14 cellular contexts compared by ENCODE assay signal in the genomic region with DNA sequence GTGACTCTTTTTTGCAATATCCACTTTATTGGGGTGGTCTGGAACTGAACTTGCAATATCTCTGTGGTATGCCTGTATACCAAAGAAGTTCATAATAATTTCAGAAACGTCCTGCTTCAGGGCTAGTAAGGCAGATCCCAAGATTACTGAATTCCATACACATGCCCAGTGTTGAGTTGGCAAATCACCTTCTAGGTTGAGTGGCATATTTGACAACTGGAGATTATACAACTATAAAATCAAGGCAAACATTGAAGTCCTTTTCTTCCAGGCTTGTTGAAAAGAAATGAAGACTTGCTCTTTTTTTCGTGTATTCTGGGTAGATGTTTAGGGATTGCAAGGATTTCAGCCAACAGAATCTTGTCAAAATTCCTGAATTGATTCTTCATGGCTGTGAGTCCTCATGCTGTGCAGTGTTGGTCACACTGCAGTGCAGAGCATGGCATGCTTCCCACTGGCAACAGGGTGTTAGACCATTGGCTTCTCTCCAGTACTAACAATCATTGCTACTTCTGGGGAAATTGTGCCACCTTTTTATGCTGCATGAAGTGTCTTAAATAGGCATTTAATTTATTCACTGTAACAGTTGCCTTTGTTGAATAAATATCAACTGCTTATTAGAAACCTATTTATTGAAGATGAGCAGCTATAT.
DNase-seq lines count a peak whose midpoint lies in the region; ATAC-seq and TF ChIP-seq lines count a peak whose summit lies in the region.
"Had no signal": no experiment of that assay in that cellular context is flagged by ENCODE, and none has a peak within 500 bp of the region (broad histone marks: within the 10 kb centered on the region; RNA-seq: fewer than 3 reads in every experiment).

No MANE protein-coding gene starts in this region.

- no peaks in the 10 kb centered on the region for H3K4me1 Mint-ChIP-seq in stimulated activated memory B cell treated with anti-CD40 and anti-IgM and Interleukin-4, amounts not matched to agents 10 μg/mL and 1 μg/mL and 100 μg/mL, for 72 hours
- H3K4me1 Mint-ChIP-seq: activated naive CD8-positive, alpha-beta T cell treated with anti-CD3 and anti-CD28 coated beads, Interleukin-2, amount 50 U/mL, for 24 hours had no signal

- intact Hi-C loops in left cardiac atrium (cut with DNase I), result no loop called here
- intact Hi-C loops in PC-3 (cut with micrococcal nuclease), result no loop called here
- intact Hi-C loops in thyroid gland (cut with DNase I), result no loop called here

- H3K27me3 Mint-ChIP-seq in stimulated activated memory B cell treated with anti-CD40 and anti-IgM and Interleukin-4, amounts not matched to agents 10 μg/mL and 1 μg/mL and 100 μg/mL, for 72 hours, result no peaks in the 10 kb centered on the region
- H3K27me3 Mint-ChIP-seq: activated naive CD8-positive, alpha-beta T cell treated with anti-CD3 and anti-CD28 coated beads, Interleukin-2, amount 50 U/mL, for 24 hours had no signal

- no peaks in the 10 kb centered on the region for H4K20me1 ChIP-seq in PC-3 (ENCODE audit: low read length)

- no peaks in the 10 kb centered on the region for H3K27me3 ChIP-seq in right atrium auricular region
- H3K27me3 ChIP-seq in PC-3 (ENCODE audit: low read length), result no peaks in the 10 kb centered on the region
- H3K27me3 ChIP-seq in thyroid gland, result no peaks in the 10 kb centered on the region
- H3K27me3 ChIP-seq: uterus had no signal

- H3K27ac ChIP-seq in right atrium auricular region, result no peak overlapping the region
- no peak overlapping the region for H3K27ac ChIP-seq in PC-3 (ENCODE audit: low read length)
- no peak overlapping the region for H3K27ac ChIP-seq in thyroid gland
- H3K27ac ChIP-seq: uterus had no signal

- H3K4me3 ChIP-seq in right atrium auricular region (no peak overlapping the region), PC-3 (ENCODE audit: low read length) (no peak overlapping the region), fibroblast of the aortic adventitia (ENCODE audit: low read depth, low read length) (no peak overlapping the region), thyroid gland (replicated peaks in 1 of 3) (no peak overlapping the region)
- H3K4me3 ChIP-seq: uterus had no signal

- H3K36me3 ChIP-seq in right atrium auricular region (no peaks in the 10 kb centered on the region), PC-3 (ENCODE audit: low read depth, low read length) (no peaks in the 10 kb centered on the region), thyroid gland (no peaks in the 10 kb centered on the region)
- H3K36me3 ChIP-seq: uterus had no signal

- H3F3A ChIP-seq in PC-3 (ENCODE audit: low read length, unreplicated experiment), result no peaks in the 10 kb centered on the region

- no peak for TF ChIP-seq POLR2A in thyroid gland (IDR thresholded peaks at IDR 0.05)

- H2AFZ ChIP-seq in PC-3 (ENCODE audit: low read length), result no peak overlapping the region

- CTCF ChIA-PET in PC-3 (lab: Charles Lee), result no interaction called here

- H3K36me3 Mint-ChIP-seq in stimulated activated memory B cell treated with anti-CD40 and anti-IgM and Interleukin-4, amounts not matched to agents 10 μg/mL and 1 μg/mL and 100 μg/mL, for 72 hours, result no peaks in the 10 kb centered on the region

- WGBS in thyroid gland, 2 donors, result 44% methylated on average over 2 of the region's 2 CpGs

- ATAC-seq in left cardiac atrium (peak in 1 of 2 donors; percentile 84), PC-3 (peak; percentile 61)
- ATAC-seq in stimulated activated memory B cell treated with anti-CD40 and anti-IgM and Interleukin-4, amounts not matched to agents 10 μg/mL and 1 μg/mL and 100 μg/mL, for 72 hours, result no peak
- ATAC-seq: activated naive CD8-positive, alpha-beta T cell treated with anti-CD3 and anti-CD28 coated beads, Interleukin-2, amount 50 U/mL, for 24 hours had no signal

- H3K79me2 ChIP-seq in PC-3 (ENCODE audit: low read length), result no peaks in the 10 kb centered on the region

- peaks cover 2% of the 10 kb centered on the region for H3K9me3 Mint-ChIP-seq in stimulated activated memory B cell treated with anti-CD40 and anti-IgM and Interleukin-4, amounts not matched to agents 10 μg/mL and 1 μg/mL and 100 μg/mL, for 72 hours

- no peak overlapping the region for H3K9ac ChIP-seq in PC-3 (ENCODE audit: low read length)

- H3K27ac Mint-ChIP-seq in stimulated activated memory B cell treated with anti-CD40 and anti-IgM and Interleukin-4, amounts not matched to agents 10 μg/mL and 1 μg/mL and 100 μg/mL, for 72 hours, result no peak overlapping the region
- H3K27ac Mint-ChIP-seq: activated naive CD8-positive, alpha-beta T cell treated with anti-CD3 and anti-CD28 coated beads, Interleukin-2, amount 50 U/mL, for 24 hours had no signal

- no peak overlapping the region for H3K4me2 ChIP-seq in PC-3 (ENCODE audit: low read length)

- DNase-seq in left cardiac atrium, result peak; percentile 23
- no peak for DNase-seq in right atrium auricular region (ENCODE audit: low spot score)
- DNase-seq in PC-3, result no peak
- DNase-seq in fibroblast of the aortic adventitia (ENCODE audit: low read depth), result peak; percentile 46
- peak; percentile 41 to 51 for DNase-seq in thyroid gland
- DNase-seq in activated T-cell treated with anti-CD3 and anti-CD28 coated beads, Interleukin-2, amount 50 U/mL, for 1 hour, result no peak
- DNase-seq in RKO (ENCODE audit: low spot score), result no peak
- DNase-seq: activated naive CD8-positive, alpha-beta T cell treated with anti-CD3 and anti-CD28 coated beads, Interleukin-2, amount 50 U/mL, for 24 hours; effector CD4-positive, alpha-beta T cell; NCI-H1048; NCI-H526; stimulated activated CD8-positive, alpha-beta memory T cell treated with anti-CD3 and anti-CD28 coated beads, Interleukin-4, amount 100 ng/mL, for 48 hours; uterus had no signal

- H3K4me1 ChIP-seq in right atrium auricular region (no peaks in the 10 kb centered on the region), PC-3 (ENCODE audit: insufficient read depth, low read length) (no peaks in the 10 kb centered on the region), thyroid gland (peaks cover 0 to 5% of the 10 kb centered on the region in 2 donors)
- H3K4me1 ChIP-seq: uterus had no signal

- BruUV-seq in PC-3 (replicated peaks; lab: Mats Ljungman, UMichigan), result no TSS peak

- no peaks in the 10 kb centered on the region for H3K9me2 ChIP-seq in PC-3 (replicated peaks; ENCODE audit: low read length)

- POLR2A ChIA-PET in PC-3 (lab: Charles Lee; ENCODE audit: unreplicated experiment), result no interaction called here

- TF ChIP-seq CTCF in right atrium auricular region (IDR thresholded peaks at IDR 0.05), result no peak
- TF ChIP-seq CTCF in PC-3 (conservative IDR thresholded peaks at IDR 0.05; ENCODE audit: low read depth, low read length), result no peak
- TF ChIP-seq CTCF in fibroblast of the aortic adventitia (IDR thresholded peaks at IDR 0.05; ENCODE audit: insufficient read depth, low read length), result no peak
- TF ChIP-seq CTCF in thyroid gland (IDR thresholded peaks at IDR 0.05), result no peak

- H3K4me3 Mint-ChIP-seq in stimulated activated memory B cell treated with anti-CD40 and anti-IgM and Interleukin-4, amounts not matched to agents 10 μg/mL and 1 μg/mL and 100 μg/mL, for 72 hours, result no peak overlapping the region
- H3K4me3 Mint-ChIP-seq: activated naive CD8-positive, alpha-beta T cell treated with anti-CD3 and anti-CD28 coated beads, Interleukin-2, amount 50 U/mL, for 24 hours had no signal

- H3K9me3 ChIP-seq in right atrium auricular region (no peaks in the 10 kb centered on the region), PC-3 (ENCODE audit: low read length) (no peaks in the 10 kb centered on the region), thyroid gland (no peaks in the 10 kb centered on the region)
- H3K9me3 ChIP-seq: uterus had no signal

Comparison
In these comparisons a context has a peak if more than half of its experiments do, and no peak if none do; other contexts are left out.
1. DNase-seq: peak in left cardiac atrium (single experiment), fibroblast of the aortic adventitia (single experiment) and thyroid gland (2 of 2); none in right atrium auricular region (single experiment), PC-3 (single experiment), activated T-cell treated with anti-CD3 and anti-CD28 coated beads, Interleukin-2, amount 50 U/mL, for 1 hour (single experiment) and RKO (single experiment).